In genomic region chr2:74438248-74438647, GRCh38 we compare ENCODE assay signal across 1 cellular context.
TF ChIP-seq lines count a peak whose summit lies in the region.

No MANE protein-coding gene starts in this region.

TF ChIP-seq in IMR-90, 13 proteins besides CTCF, POLR2A, EP300 and RAD21:
- TF ChIP-seq, protein P1, sequence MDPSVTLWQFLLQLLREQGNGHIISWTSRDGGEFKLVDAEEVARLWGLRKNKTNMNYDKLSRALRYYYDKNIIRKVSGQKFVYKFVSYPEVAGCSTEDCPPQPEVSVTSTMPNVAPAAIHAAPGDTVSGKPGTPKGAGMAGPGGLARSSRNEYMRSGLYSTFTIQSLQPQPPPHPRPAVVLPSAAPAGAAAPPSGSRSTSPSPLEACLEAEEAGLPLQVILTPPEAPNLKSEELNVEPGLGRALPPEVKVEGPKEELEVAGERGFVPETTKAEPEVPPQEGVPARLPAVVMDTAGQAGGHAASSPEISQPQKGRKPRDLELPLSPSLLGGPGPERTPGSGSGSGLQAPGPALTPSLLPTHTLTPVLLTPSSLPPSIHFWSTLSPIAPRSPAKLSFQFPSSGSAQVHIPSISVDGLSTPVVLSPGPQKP (IDR thresholded peaks at IDR 0.05; ENCODE audit: borderline replicate concordance, low read depth, low read length): no peak
- no peak for TF ChIP-seq SMC3 (IDR thresholded peaks at IDR 0.05; ENCODE audit: low read depth, low read length)
- no peak for TF ChIP-seq RFX5 (IDR thresholded peaks at IDR 0.05; ENCODE audit: low read depth, low read length)
- no peak for TF ChIP-seq NFE2L2 (IDR thresholded peaks at IDR 0.05; ENCODE audit: low read depth, low read length)
- no peak for TF ChIP-seq MXI1 (IDR thresholded peaks at IDR 0.05; ENCODE audit: borderline replicate concordance, low read depth, low read length)
- TF ChIP-seq CHD1 (IDR thresholded peaks at IDR 0.05; ENCODE audit: low read depth, low read length): no peak
- TF ChIP-seq RCOR1 (IDR thresholded peaks at IDR 0.05; ENCODE audit: insufficient replicate concordance, low read length): no peak
